ENCODE assay signal across 25 cellular contexts in the genomic region with DNA sequence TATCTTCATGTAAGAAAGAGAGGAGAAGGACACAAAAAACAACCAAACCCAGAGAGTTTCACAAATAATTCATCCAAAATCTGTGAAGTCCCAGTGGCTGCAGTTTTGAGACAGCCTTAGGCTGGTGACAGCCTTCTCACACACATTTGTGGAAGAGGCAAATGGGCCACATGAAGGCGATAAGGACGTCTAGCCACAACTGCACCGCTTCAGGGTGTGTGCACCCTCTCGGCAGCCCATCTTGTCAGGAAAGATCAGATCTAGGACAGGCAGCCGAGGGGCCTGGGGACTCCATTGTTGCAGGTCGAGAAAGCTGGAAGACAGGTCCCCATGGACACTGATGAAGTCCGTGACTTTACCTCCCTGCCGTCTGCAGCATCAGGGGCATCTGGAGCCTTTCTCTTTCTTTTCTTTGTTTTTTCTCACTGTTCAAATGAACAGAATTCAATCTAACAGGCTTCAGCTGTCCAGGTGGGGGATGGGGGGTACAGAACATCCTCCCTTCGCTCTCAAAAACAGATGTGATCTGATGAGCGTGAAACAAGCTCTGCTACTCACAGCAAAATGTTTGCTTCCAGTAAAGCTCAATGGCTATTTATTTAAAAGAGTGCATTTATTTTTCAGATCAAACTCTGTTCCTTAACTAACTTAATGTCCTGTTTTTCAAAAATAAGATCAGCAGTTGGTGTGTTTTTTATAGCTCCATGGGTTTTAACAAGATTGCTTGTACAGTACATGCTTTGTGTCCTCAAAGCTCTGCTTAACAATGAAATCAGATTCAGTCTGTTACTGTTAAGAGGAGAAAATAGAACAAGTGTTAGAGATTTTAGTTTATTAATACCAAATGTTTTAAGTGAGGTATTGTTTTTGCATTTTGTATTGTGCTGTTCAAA.
DNase-seq lines count a peak whose midpoint lies in the region; ATAC-seq and TF ChIP-seq lines count a peak whose summit lies in the region.
"Had no signal": no experiment of that assay in that cellular context is flagged by ENCODE, and none has a peak within 500 bp of the region (broad histone marks: within the 10 kb centered on the region; RNA-seq: fewer than 3 reads in every experiment).

No MANE protein-coding gene starts in this region.

- 55 to 68% methylated on average over 10 of the region's 10 CpGs for WGBS in GM23248 (ENCODE audit: low coverage in 1 of 2, low lambda C conversion rate in 2 of 2, missing lambda C conversion rate in 2 of 2), 2 experiments
- 54% methylated on average over 10 of the region's 10 CpGs for WGBS in SK-N-SH (ENCODE audit: low lambda C conversion rate)
- 92 to 93% methylated on average over 7 to 10 of the region's 10 CpGs for WGBS in endodermal cell (ENCODE audit: insufficient coverage in 1 of 2, insufficient read length in 1 of 2), 2 experiments

- H3K36me3 ChIP-seq in GM23248 (ENCODE audit: low read depth) (peaks cover 95% of the 10 kb centered on the region), SK-N-SH (replicated peaks in 1 of 2; ENCODE audit: control insufficient read depth in 1 of 2, insufficient read depth in 2 of 2, low read length in 1 of 2) (peaks cover 91 to 99% of the 10 kb centered on the region in 2 experiments), endodermal cell (ENCODE audit: control insufficient read depth, insufficient read depth, low read length) (peaks cover 50% of the 10 kb centered on the region), osteoblast (ENCODE audit: insufficient read depth, low read length) (peaks cover 98% of the 10 kb centered on the region)

- H3K9me2 ChIP-seq in GM23248 (ENCODE audit: insufficient read depth): no peaks in the 10 kb centered on the region
- H3K9me2 ChIP-seq in SK-N-SH: no peaks in the 10 kb centered on the region

- POLR2A ChIA-PET in SK-N-SH (lab: Yijun Ruan, JAX): interaction anchor here (1.0 to 1.4 kb wide), 4 partner anchors 13 to 113 kb away, joined by 3 to 13 read pairs (median 4); no protein-coding TSS in a partner anchor

- H3K4me2 ChIP-seq in GM23248 (ENCODE audit: unreplicated experiment) (no peak overlapping the region), SK-N-SH (no peak overlapping the region; the same call in 1 of the 2 replicates), osteoblast (ENCODE audit: insufficient read depth, low read length) (no peak overlapping the region)
- H3K4me2 ChIP-seq: KMS-11 had no signal

- ATAC-seq in GM19397 (IDR thresholded peaks at IDR 0.05; ENCODE audit: unreplicated experiment): no peak
- ATAC-seq: foreskin keratinocyte; left colon; naive thymus-derived CD8-positive, alpha-beta T cell; right lobe of liver; Right ventricle myocardium inferior had no signal

- peaks cover 23% of the 10 kb centered on the region; the same call in 1 of the 2 replicates for H3K4me1 ChIP-seq in GM23248 (ENCODE audit: insufficient read depth)
- H3K4me1 ChIP-seq in SK-N-SH (ENCODE audit: control insufficient read depth in 1 of 2, insufficient read depth in 2 of 2, low read depth in 1 of 2, low read length in 1 of 2): peaks cover 12 to 41% of the 10 kb centered on the region in 2 experiments; a peak in 3 of 4 replicates
- H3K4me1 ChIP-seq in endodermal cell (ENCODE audit: control insufficient read depth, insufficient read depth, low read length): peaks cover 2% of the 10 kb centered on the region
- no peaks in the 10 kb centered on the region for H3K4me1 ChIP-seq in osteoblast (ENCODE audit: insufficient read depth, low read length)
- H3K4me1 ChIP-seq: foreskin keratinocyte, right lobe of liver, thyroid gland had no signal

- peaks cover 98% of the 10 kb centered on the region for H3K79me2 ChIP-seq in GM23248 (ENCODE audit: insufficient read depth)
- H3K79me2 ChIP-seq in SK-N-SH (ENCODE audit: insufficient read depth): peaks cover 87% of the 10 kb centered on the region
- H3K79me2 ChIP-seq in osteoblast (ENCODE audit: insufficient read depth, low read length): peaks cover 40% of the 10 kb centered on the region
- H3K79me2 ChIP-seq: parathyroid adenoma had no signal

- H3K9me3 Mint-ChIP-seq in endodermal cell (no peaks in the 10 kb centered on the region), osteocyte (ENCODE audit: unreplicated experiment) (no peaks in the 10 kb centered on the region)
- H3K9me3 Mint-ChIP-seq: CD4-positive, CD25-positive, alpha-beta regulatory T cell; naive thymus-derived CD8-positive, alpha-beta T cell; stimulated activated naive CD8-positive, alpha-beta T cell treated with anti-CD3 and anti-CD28 coated beads, Interleukin-15, Interleukin-2, amounts not matched to agents 100 ng/mL and 50 ng/mL, for 24 hours had no signal

- TF ChIP-seq EP300 in SK-N-SH (IDR thresholded peaks at IDR 0.05; ENCODE audit: borderline replicate concordance in 1 of 2, low read depth in 1 of 2, low read length in 1 of 2): peak in 1 of 2 experiments; percentile 84; a peak in 2 of 4 replicates

- H3K9me3 ChIP-seq in GM23248 (ENCODE audit: low read depth) (no peaks in the 10 kb centered on the region), SK-N-SH (no peaks in the 10 kb centered on the region), endodermal cell (ENCODE audit: control insufficient read depth, low read length) (no peaks in the 10 kb centered on the region), osteoblast (ENCODE audit: low read depth, low read length) (no peaks in the 10 kb centered on the region)
- H3K9me3 ChIP-seq: right lobe of liver, thyroid gland had no signal

- peaks cover 40% of the 10 kb centered on the region for H3K36me3 Mint-ChIP-seq in endodermal cell (ENCODE audit: low read depth)
- peaks cover 75% of the 10 kb centered on the region for H3K36me3 Mint-ChIP-seq in osteocyte (ENCODE audit: unreplicated experiment)
- H3K36me3 Mint-ChIP-seq: naive thymus-derived CD8-positive, alpha-beta T cell had no signal

- H3K4me1 Mint-ChIP-seq in endodermal cell: peaks cover 12% of the 10 kb centered on the region
- H3K4me1 Mint-ChIP-seq in osteocyte (ENCODE audit: unreplicated experiment): peaks cover 7% of the 10 kb centered on the region

- peak; percentile 34 for TF ChIP-seq RAD21 in SK-N-SH (IDR thresholded peaks at IDR 0.05; ENCODE audit: low read length)

- CTCF ChIA-PET in SK-N-SH (lab: Yijun Ruan, JAX): interaction anchor here (0.9 to 2.0 kb wide), 6 partner anchors 21 to 179 kb away, joined by 3 to 7 read pairs (median 4); no protein-coding TSS in a partner anchor

- H3K9ac ChIP-seq in GM23248: no peak overlapping the region
- H3K9ac ChIP-seq in SK-N-SH: no peak overlapping the region
- no peak overlapping the region for H3K9ac ChIP-seq in endodermal cell (ENCODE audit: extremely low read depth, low read length, poor library complexity, severe bottlenecking)
- H3K9ac ChIP-seq: KMS-11, parathyroid adenoma had no signal

- in situ Hi-C loops in GM23248 (cut with MboI): no loop called here

- H3F3A ChIP-seq in GM23248 (ENCODE audit: insufficient read depth) (peaks cover 96% of the 10 kb centered on the region), SK-N-SH (replicated peaks; ENCODE audit: insufficient read depth) (peaks cover 37% of the 10 kb centered on the region)

- no peak overlapping the region for H3K4me3 Mint-ChIP-seq in endodermal cell
- no peak overlapping the region for H3K4me3 Mint-ChIP-seq in osteocyte (ENCODE audit: unreplicated experiment)
- H3K4me3 Mint-ChIP-seq: CD4-positive, CD25-positive, alpha-beta regulatory T cell; naive thymus-derived CD8-positive, alpha-beta T cell; stimulated activated naive CD8-positive, alpha-beta T cell treated with anti-CD3 and anti-CD28 coated beads, Interleukin-15, Interleukin-2, amounts not matched to agents 100 ng/mL and 50 ng/mL, for 24 hours had no signal

- H3K27me3 Mint-ChIP-seq in endodermal cell (ENCODE audit: insufficient read depth) (no peaks in the 10 kb centered on the region), osteocyte (ENCODE audit: unreplicated experiment) (no peaks in the 10 kb centered on the region)
- H3K27me3 Mint-ChIP-seq: CD4-positive, CD25-positive, alpha-beta regulatory T cell; naive thymus-derived CD8-positive, alpha-beta T cell; stimulated activated naive CD8-positive, alpha-beta T cell treated with anti-CD3 and anti-CD28 coated beads, Interleukin-15, Interleukin-2, amounts not matched to agents 100 ng/mL and 50 ng/mL, for 24 hours had no signal

- DNase-seq in GM23248: no peak
- peak; percentile 78 for DNase-seq in SK-N-SH
- no peak for DNase-seq in endodermal cell
- no peak for DNase-seq in osteocyte (ENCODE audit: extremely low spot score, unreplicated experiment)
- DNase-seq in SW480 (ENCODE audit: low spot score): no peak
- DNase-seq in stimulated activated CD4-positive, alpha-beta T cell treated with anti-CD3 and anti-CD28 coated beads, Interleukin-12 subunit alpha, Interleukin-12 subunit beta, amount 100 ng/mL, for 4 hours: no peak
- DNase-seq in osteoblast (ENCODE audit: insufficient read length, low spot score, missing footprints): no peak
- DNase-seq: activated CD4-positive, alpha-beta T cell treated with anti-CD3 and anti-CD28 coated beads for 48 hours; activated naive CD4-positive, alpha-beta T cell; activated T-cell treated with anti-CD3 and anti-CD28 coated beads, Interleukin-2, amount 50 U/mL, for 48 hours; CD4-positive, CD25-positive, alpha-beta regulatory T cell; effector CD4-positive, alpha-beta T cell; foreskin keratinocyte; GOT3; left colon; naive thymus-derived CD8-positive, alpha-beta T cell; NCI-H146; NCI-H526; right lobe of liver; thyroid gland had no signal

- TF ChIP-seq CTCF in SK-N-SH (IDR thresholded peaks at IDR 0.05) (no peak), endodermal cell (conservative IDR thresholded peaks at IDR 0.05) (no peak), osteocyte (IDR thresholded peaks at IDR 0.05) (no peak), osteoblast (IDR thresholded peaks at IDR 0.05; ENCODE audit: extremely low read depth, low read depth, low read length) (no peak)

- H3K4me3 ChIP-seq in GM23248 (no peak overlapping the region), SK-N-SH (ENCODE audit: low read depth in 2 of 2, low read length in 1 of 2) (no peak overlapping the region), endodermal cell (ENCODE audit: low read length) (no peak overlapping the region), osteoblast (ENCODE audit: insufficient read depth, low read length) (no peak overlapping the region)
- H3K4me3 ChIP-seq: right lobe of liver, thyroid gland had no signal

- H3K27ac Mint-ChIP-seq in endodermal cell (peak overlapping the region; percentile 52), osteocyte (ENCODE audit: unreplicated experiment) (peak overlapping the region; percentile 60)
- H3K27ac Mint-ChIP-seq: CD4-positive, CD25-positive, alpha-beta regulatory T cell; stimulated activated naive CD8-positive, alpha-beta T cell treated with anti-CD3 and anti-CD28 coated beads, Interleukin-15, Interleukin-2, amounts not matched to agents 100 ng/mL and 50 ng/mL, for 24 hours had no signal

- no peaks in the 10 kb centered on the region for H4K20me1 ChIP-seq in GM23248 (ENCODE audit: insufficient read depth)
- peaks cover 4% of the 10 kb centered on the region; the same call in 1 of the 2 replicates for H4K20me1 ChIP-seq in SK-N-SH (ENCODE audit: insufficient read depth)
- peaks cover 2% of the 10 kb centered on the region for H4K20me1 ChIP-seq in osteoblast (ENCODE audit: insufficient read depth, low read length)

- H2AFZ ChIP-seq in GM23248 (no peak overlapping the region), SK-N-SH (ENCODE audit: low read depth) (no peak overlapping the region), osteoblast (ENCODE audit: low read length) (no peak overlapping the region)
- H2AFZ ChIP-seq: parathyroid adenoma had no signal

- peak overlapping the region; percentile 17 for H3K27ac ChIP-seq in GM23248
- H3K27ac ChIP-seq in SK-N-SH (ENCODE audit: low read depth in 2 of 2, low read length in 1 of 2): peak overlapping the region; percentile 45 to 99; a peak in 3 of 4 replicates
- peak overlapping the region; percentile 5 for H3K27ac ChIP-seq in endodermal cell (ENCODE audit: low read depth, low read length)
- H3K27ac ChIP-seq in osteoblast (ENCODE audit: low read depth, low read length): no peak overlapping the region
- H3K27ac ChIP-seq: foreskin keratinocyte, KMS-11, parathyroid adenoma, right lobe of liver, thyroid gland had no signal

- H3K27me3 ChIP-seq in GM23248 (replicated peaks; ENCODE audit: insufficient read depth) (no peaks in the 10 kb centered on the region), SK-N-SH (ENCODE audit: insufficient read depth) (no peaks in the 10 kb centered on the region), endodermal cell (ENCODE audit: control insufficient read depth, insufficient read depth, low read length, poor library complexity, severe bottlenecking) (no peaks in the 10 kb centered on the region), osteoblast (ENCODE audit: insufficient read depth, low read length) (no peaks in the 10 kb centered on the region)
- H3K27me3 ChIP-seq: foreskin keratinocyte, right lobe of liver, thyroid gland had no signal
